10 cellular contexts compared by ENCODE assay signal in the genomic region with DNA sequence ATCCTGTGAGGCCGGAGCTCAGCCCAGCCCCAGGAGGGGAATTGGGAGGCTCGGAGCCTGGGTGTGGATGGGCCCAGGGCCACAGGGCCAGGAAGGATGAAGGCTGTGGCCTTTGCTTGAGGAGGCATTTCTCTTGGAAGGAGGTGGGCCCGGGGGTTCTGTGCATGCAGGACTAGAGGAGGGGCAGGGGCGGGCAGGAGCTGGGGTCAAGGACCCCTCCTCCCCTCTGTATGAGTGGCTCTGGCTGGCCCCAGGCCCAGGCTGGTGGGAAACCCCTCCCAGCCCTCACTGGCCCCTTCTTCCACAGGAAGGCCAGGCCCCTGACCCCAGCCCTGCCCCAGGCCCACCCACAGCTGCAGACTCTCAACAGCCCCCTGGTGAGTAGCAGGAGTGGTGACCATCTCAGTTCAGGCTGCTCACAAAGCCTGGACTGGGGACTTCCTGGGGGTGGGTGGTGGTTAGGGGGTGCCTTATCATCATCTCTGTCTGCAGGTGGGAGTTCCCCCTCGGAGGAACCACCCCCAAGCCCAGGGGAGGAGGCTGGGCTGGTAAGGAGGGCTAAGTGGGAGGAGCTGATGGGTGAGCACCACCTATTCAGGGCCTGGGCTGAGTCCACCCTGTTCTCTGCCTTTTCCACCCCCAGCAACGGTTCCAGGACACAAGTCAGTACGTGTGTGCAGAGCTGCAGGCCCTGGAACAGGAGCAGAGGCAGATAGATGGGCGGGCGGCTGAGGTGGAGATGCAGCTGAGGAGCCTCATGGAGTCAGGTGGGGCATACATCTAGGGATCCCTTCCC. TPM values are rescaled to one million over a fixed set of nuclear protein-coding genes. Genes with fewer than 3 reads are reported as not detected.
A peak's percentile ranks its signal among the peaks of the same experiment; 100 is the strongest.
DNase-seq lines count a peak whose midpoint lies in the region; ATAC-seq and TF ChIP-seq lines count a peak whose summit lies in the region.
"Had no signal": no experiment of that assay in that cellular context is flagged by ENCODE, and none has a peak within 500 bp of the region (broad histone marks: within the 10 kb centered on the region; RNA-seq: fewer than 3 reads in every experiment).

No MANE protein-coding gene starts in this region.

- peaks cover 13 to 44% (median 20%) of the 10 kb centered on the region in 4 donors for H3K4me1 Mint-ChIP-seq in CD4-positive, alpha-beta memory T cell
- H3K4me1 Mint-ChIP-seq in natural killer cell: peaks cover 17 to 30% of the 10 kb centered on the region in 2 donors

- H3K4me3 Mint-ChIP-seq in CD4-positive, alpha-beta memory T cell: no peak overlapping the region
- H3K4me3 Mint-ChIP-seq in natural killer cell: no peak overlapping the region

- H3K4me1 ChIP-seq in CD4-positive, alpha-beta memory T cell (ENCODE audit: insufficient read depth, low read length): peaks cover 28% of the 10 kb centered on the region
- peaks cover 18% of the 10 kb centered on the region for H3K4me1 ChIP-seq in testis

- no peak overlapping the region for H3K27ac ChIP-seq in CD4-positive, alpha-beta memory T cell (ENCODE audit: low read depth, low read length)
- H3K27ac ChIP-seq in testis: no peak overlapping the region

- TF ChIP-seq CTCF in natural killer cell (IDR thresholded peaks at IDR 0.05) (no peak), testis (IDR thresholded peaks at IDR 0.05) (no peak)

- H3K9me3 ChIP-seq in CD4-positive, alpha-beta memory T cell (ENCODE audit: control insufficient read depth in 1 of 2, low read length in 2 of 2): no peaks in the 10 kb centered on the region
- H3K9me3 ChIP-seq in testis: no peaks in the 10 kb centered on the region
- H3K9me3 ChIP-seq: left lung had no signal

- peak overlapping the region in 4 of 7 donors; percentile 29 to 89 (median 83) for H3K27ac Mint-ChIP-seq in CD4-positive, alpha-beta memory T cell
- peak overlapping the region in 1 of 2 donors; percentile 93 for H3K27ac Mint-ChIP-seq in natural killer cell

- H3K27me3 ChIP-seq in CD4-positive, alpha-beta memory T cell (ENCODE audit: insufficient read depth, low read length): no peaks in the 10 kb centered on the region
- no peaks in the 10 kb centered on the region for H3K27me3 ChIP-seq in testis
- H3K27me3 ChIP-seq: left lung had no signal

- peaks cover 7 to 32% of the 10 kb centered on the region in 2 donors for H3K36me3 Mint-ChIP-seq in CD4-positive, alpha-beta memory T cell
- H3K36me3 Mint-ChIP-seq in natural killer cell: no peaks in the 10 kb centered on the region

- DNase-seq in CD4-positive, alpha-beta memory T cell: peak in 1 of 5 donors; percentile 55
- DNase-seq in GM19240 (ENCODE audit: insufficient read length, low spot score): peak; percentile 70
- peak; percentile 36 for DNase-seq in activated CD8-positive, alpha-beta memory T cell treated with anti-CD3 and anti-CD28 coated beads, Interleukin-2, amount 50 U/mL, for 4 hours
- DNase-seq in natural killer cell: no peak
- DNase-seq in testis: no peak
- DNase-seq in NCI-H748 treated with DMSO at 0.1 percent for 48 hours (lab: John Stamatoyannopoulos, UW): no peak
- no peak for DNase-seq in COLO668 (lab: John Stamatoyannopoulos, UW; ENCODE audit: unreplicated experiment)
- DNase-seq: left lung had no signal

- POLR2A ChIA-PET in CD4-positive, alpha-beta memory T cell (lab: Charles Lee; ENCODE audit: partially characterized antibody): interaction anchor here (0.6 to 7.4 kb wide), 8 partner anchors 8 to 91 kb away, joined by 3 to 118 read pairs (median 6); partner anchors contain the start of genes EHBP1L1, FAM89B, MALAT1 and ZNRD2

- H3K27me3 Mint-ChIP-seq in CD4-positive, alpha-beta memory T cell: no peaks in the 10 kb centered on the region
- no peaks in the 10 kb centered on the region for H3K27me3 Mint-ChIP-seq in natural killer cell (ENCODE audit: low read depth in 2 of 2)

- peak; percentile 39 to 50 (median 45) for ATAC-seq in natural killer cell
- no peak for ATAC-seq in GM21447 (IDR thresholded peaks at IDR 0.05; ENCODE audit: unreplicated experiment)

- no peak for TF ChIP-seq POLR2A in testis (IDR thresholded peaks at IDR 0.05)

- peaks cover 26% of the 10 kb centered on the region for H3K36me3 ChIP-seq in CD4-positive, alpha-beta memory T cell (ENCODE audit: insufficient read depth, low read length)
- no peaks in the 10 kb centered on the region for H3K36me3 ChIP-seq in testis (ENCODE audit: low read depth, missing control alignments)

- intact Hi-C loops in CD4-positive, alpha-beta memory T cell (cut with micrococcal nuclease): loop anchor here (5.0 kb wide), 1 partner anchor 222 kb away; no protein-coding TSS in a partner anchor
- intact Hi-C loops in natural killer cell (cut with micrococcal nuclease) (loop anchor here (10.0 kb wide), 1 partner anchor 225 kb away; no protein-coding TSS in a partner anchor), testis (cut with DNase I; ENCODE audit: low total_unique reads) (no loop called here)

- CTCF ChIA-PET in CD4-positive, alpha-beta memory T cell (lab: Charles Lee; ENCODE audit: partially characterized antibody): interaction anchor here (0.6 to 7.9 kb wide), 8 partner anchors 13 to 529 kb away, joined by 3 to 124 read pairs (median 11); partner anchors contain the start of genes EHBP1L1 and FAM89B

- no peak overlapping the region for H3K4me3 ChIP-seq in CD4-positive, alpha-beta memory T cell (ENCODE audit: low read length in 2 of 2)
- H3K4me3 ChIP-seq in testis: no peak overlapping the region

- WGBS in testis, 2 donors: 63 to 70% methylated on average over 4 to 9 of the region's 9 CpGs

- H3K9me3 Mint-ChIP-seq in CD4-positive, alpha-beta memory T cell: no peaks in the 10 kb centered on the region
- no peaks in the 10 kb centered on the region for H3K9me3 Mint-ChIP-seq in natural killer cell

RNA-seq across cellular contexts. Expression of gene KCNK7, which starts 6.0 kb away (rescaled TPM):
- 1 to 10 TPM; 1.6 to 2.7 TPM for total RNA-seq in CD4-positive, alpha-beta memory T cell
- polyA plus RNA-seq in CD4-positive, alpha-beta memory T cell: 1 to 10 TPM in 1 of 2 donors, not detected in 1; 1.2 TPM
- total RNA-seq in natural killer cell (10 to 100 TPM in 1 of 3 donors, 1 to 10 TPM in 2; 6.3 to 11.2 (median 7.1) TPM), testis (1 to 10 TPM in 1 of 2 donors, under 1 TPM in 1; 0.99 to 2.5 TPM)
- polyA plus RNA-seq in testis (ENCODE audit: insufficient read depth, low read depth, low replicate concordance): 0.26 TPM
- total RNA-seq: SK-MEL-5 had no signal

RNA-seq across cellular contexts. Expression of gene EHBP1L1, which starts 13.8 kb away (rescaled TPM):
- 100 to 1,000 TPM; 151 to 154 TPM for total RNA-seq in CD4-positive, alpha-beta memory T cell
- 10 to 100 TPM in 1 of 2 donors, 1 to 10 TPM in 1; 8.9 to 25.2 TPM for polyA plus RNA-seq in CD4-positive, alpha-beta memory T cell
- total RNA-seq in natural killer cell (100 to 1,000 TPM; 129 to 137 (median 135) TPM), testis (10 to 100 TPM; 51.0 to 66.8 TPM)
- 20.5 TPM for polyA plus RNA-seq in testis (ENCODE audit: insufficient read depth, low read depth, low replicate concordance)

RNA-seq across cellular contexts. Expression of gene FAM89B, which starts 17.3 kb away (rescaled TPM):
- 10 to 100 TPM; 68.9 to 71.4 TPM for total RNA-seq in CD4-positive, alpha-beta memory T cell
- polyA plus RNA-seq in CD4-positive, alpha-beta memory T cell: 100 to 1,000 TPM; 130 to 164 TPM
- total RNA-seq in natural killer cell: 10 to 100 TPM; 41.4 to 52.4 (median 44.6) TPM
- 10 to 100 TPM; 59.9 to 63.2 TPM for total RNA-seq in testis
- 25.8 TPM for polyA plus RNA-seq in testis (ENCODE audit: insufficient read depth, low read depth, low replicate concordance)

RNA-seq across cellular contexts. Expression of gene ZNRD2, which starts 19.4 kb away (rescaled TPM):
- 10 to 100 TPM; 24.6 to 27.5 TPM for total RNA-seq in CD4-positive, alpha-beta memory T cell
- 10 to 100 TPM; 70.1 to 74.9 TPM for polyA plus RNA-seq in CD4-positive, alpha-beta memory T cell
- total RNA-seq in natural killer cell (10 to 100 TPM; 40.9 to 64.1 (median 60.0) TPM), testis (10 to 100 TPM; 67.7 to 79.6 TPM)
- 77.6 TPM for polyA plus RNA-seq in testis (ENCODE audit: insufficient read depth, low read depth, low replicate concordance)

RNA-seq across cellular contexts. Expression of gene MAP3K11, which starts 24.4 kb away (rescaled TPM):
- 10 to 100 TPM; 92.0 to 93.6 TPM for total RNA-seq in CD4-positive, alpha-beta memory T cell
- polyA plus RNA-seq in CD4-positive, alpha-beta memory T cell: 10 to 100 TPM in 1 of 2 donors, 1 to 10 TPM in 1; 6.3 to 24.1 TPM
- total RNA-seq in natural killer cell (10 to 100 TPM; 85.3 to 94.5 (median 94.0) TPM), testis (10 to 100 TPM; 68.4 to 75.7 TPM)
- 40.7 TPM for polyA plus RNA-seq in testis (ENCODE audit: insufficient read depth, low read depth, low replicate concordance)

Comparison
In these comparisons a context has a peak if more than half of its experiments do, and no peak if none do; other contexts are left out.
1. DNase-seq: peak in GM19240 (single experiment) and activated CD8-positive, alpha-beta memory T cell treated with anti-CD3 and anti-CD28 coated beads, Interleukin-2, amount 50 U/mL, for 4 hours (single experiment); none in natural killer cell (single experiment), testis (single experiment), NCI-H748 treated with DMSO at 0.1 percent for 48 hours (single experiment) and COLO668 (single experiment).